In genomic region chr20:25281541-25281991, GRCh38 we compare ENCODE assay signal across 8 cellular contexts. TPM values are rescaled to one million over a fixed set of nuclear protein-coding genes. Genes with fewer than 3 reads are reported as not detected.
A peak's percentile ranks its signal among the peaks of the same experiment; 100 is the strongest.
DNase-seq lines count a peak whose midpoint lies in the region; ATAC-seq lines count a peak whose summit lies in the region.

No MANE protein-coding gene starts in this region.

- H3K27ac ChIP-seq in effector memory CD4-positive, alpha-beta T cell (ENCODE audit: insufficient read depth, low read length, poor library complexity, severe bottlenecking): no peak overlapping the region

- no peaks in the 10 kb centered on the region for H3K4me1 Mint-ChIP-seq in activated CD4-positive, alpha-beta T cell treated with anti-CD3 and anti-CD28 coated beads for 36 hours
- no peaks in the 10 kb centered on the region for H3K4me1 Mint-ChIP-seq in activated CD4-positive, alpha-beta T cell treated with anti-CD3 and anti-CD28 coated beads, Interleukin-2, amount 10 ng/mL, durations not matched to agents 24 days and 14 days
- peaks cover 32% of the 10 kb centered on the region for H3K4me1 Mint-ChIP-seq in stimulated activated memory B cell treated with anti-CD40 and anti-IgM and Interleukin-4, amounts not matched to agents 10 μg/mL and 1 μg/mL and 100 μg/mL, for 72 hours

- no peaks in the 10 kb centered on the region for H3K9me3 ChIP-seq in effector memory CD4-positive, alpha-beta T cell (ENCODE audit: control insufficient read depth, low read length)

- peaks cover 63% of the 10 kb centered on the region for H3K36me3 ChIP-seq in effector memory CD4-positive, alpha-beta T cell (ENCODE audit: control insufficient read depth, insufficient read depth, low read length)

- ATAC-seq in activated CD4-positive, alpha-beta T cell treated with anti-CD3 and anti-CD28 coated beads for 36 hours: no peak
- peak; percentile 52 for ATAC-seq in HG03060 (IDR thresholded peaks at IDR 0.05; ENCODE audit: low read depth, unreplicated experiment)
- ATAC-seq in stimulated activated memory B cell treated with anti-CD40 and anti-IgM and Interleukin-4, amounts not matched to agents 10 μg/mL and 1 μg/mL and 100 μg/mL, for 72 hours: peak; percentile 87

- CTCF ChIA-PET in activated CD4-positive, alpha-beta T cell treated with anti-CD3 and anti-CD28 coated beads for 36 hours (lab: Charles Lee): interaction anchor here (1.0 to 1.5 kb wide), 2 partner anchors 9 to 22 kb away, joined by 3 to 5 read pairs; no protein-coding TSS in a partner anchor

- no peak overlapping the region for H3K27ac Mint-ChIP-seq in activated CD4-positive, alpha-beta T cell treated with anti-CD3 and anti-CD28 coated beads for 36 hours
- no peak overlapping the region for H3K27ac Mint-ChIP-seq in activated CD4-positive, alpha-beta T cell treated with anti-CD3 and anti-CD28 coated beads, Interleukin-2, amount 10 ng/mL, durations not matched to agents 24 days and 14 days
- H3K27ac Mint-ChIP-seq in stimulated activated memory B cell treated with anti-CD40 and anti-IgM and Interleukin-4, amounts not matched to agents 10 μg/mL and 1 μg/mL and 100 μg/mL, for 72 hours: peak overlapping the region; percentile 75

- intact Hi-C loops in activated CD4-positive, alpha-beta T cell treated with anti-CD3 and anti-CD28 coated beads for 36 hours (cut with DNase I, micrococcal nuclease): no loop called here
- intact Hi-C loops in activated CD4-positive, alpha-beta T cell treated with anti-CD3 and anti-CD28 coated beads, Interleukin-2, amount 10 ng/mL, durations not matched to agents 24 days and 14 days (cut with micrococcal nuclease): no loop called here

- no peaks in the 10 kb centered on the region for H3K27me3 ChIP-seq in effector memory CD4-positive, alpha-beta T cell (replicated peaks; ENCODE audit: control insufficient read depth, insufficient read depth, low read length, poor library complexity, severe bottlenecking)

- H3K4me1 ChIP-seq in effector memory CD4-positive, alpha-beta T cell (ENCODE audit: control insufficient read depth, insufficient read depth, low read length, poor library complexity, severe bottlenecking): no peaks in the 10 kb centered on the region

- no peaks in the 10 kb centered on the region for H3K9me3 Mint-ChIP-seq in activated CD4-positive, alpha-beta T cell treated with anti-CD3 and anti-CD28 coated beads for 36 hours (ENCODE audit: low read depth)
- H3K9me3 Mint-ChIP-seq in activated CD4-positive, alpha-beta T cell treated with anti-CD3 and anti-CD28 coated beads, Interleukin-2, amount 10 ng/mL, durations not matched to agents 24 days and 14 days: no peaks in the 10 kb centered on the region
- H3K9me3 Mint-ChIP-seq in stimulated activated memory B cell treated with anti-CD40 and anti-IgM and Interleukin-4, amounts not matched to agents 10 μg/mL and 1 μg/mL and 100 μg/mL, for 72 hours: no peaks in the 10 kb centered on the region

- H3K4me3 ChIP-seq in effector memory CD4-positive, alpha-beta T cell (ENCODE audit: insufficient read depth, low read depth, low read length, poor library complexity, severe bottlenecking): no peak overlapping the region

- DNase-seq in activated CD4-positive, alpha-beta T cell treated with anti-CD3 and anti-CD28 coated beads for 36 hours: peak; percentile 9
- no peak for DNase-seq in activated CD4-positive, alpha-beta T cell treated with anti-CD3 and anti-CD28 coated beads, Interleukin-2, amount 10 ng/mL, durations not matched to agents 24 days and 14 days
- peak; percentile 71 for DNase-seq in SHP77 treated with DMSO at 0.1 percent for 48 hours (lab: John Stamatoyannopoulos, UW)
- DNase-seq in effector memory CD4-positive, alpha-beta T cell: no peak
- DNase-seq in superior temporal gyrus (ENCODE audit: extremely low spot score): no peak
- no peak for DNase-seq in foreskin melanocyte

- H3K36me3 Mint-ChIP-seq in activated CD4-positive, alpha-beta T cell treated with anti-CD3 and anti-CD28 coated beads for 36 hours (ENCODE audit: low read depth): peaks cover 15% of the 10 kb centered on the region
- H3K36me3 Mint-ChIP-seq in activated CD4-positive, alpha-beta T cell treated with anti-CD3 and anti-CD28 coated beads, Interleukin-2, amount 10 ng/mL, durations not matched to agents 24 days and 14 days (ENCODE audit: low read depth): peaks cover 16% of the 10 kb centered on the region
- peaks cover 56% of the 10 kb centered on the region for H3K36me3 Mint-ChIP-seq in stimulated activated memory B cell treated with anti-CD40 and anti-IgM and Interleukin-4, amounts not matched to agents 10 μg/mL and 1 μg/mL and 100 μg/mL, for 72 hours

- no peak overlapping the region for H3K4me3 Mint-ChIP-seq in activated CD4-positive, alpha-beta T cell treated with anti-CD3 and anti-CD28 coated beads for 36 hours
- no peak overlapping the region for H3K4me3 Mint-ChIP-seq in activated CD4-positive, alpha-beta T cell treated with anti-CD3 and anti-CD28 coated beads, Interleukin-2, amount 10 ng/mL, durations not matched to agents 24 days and 14 days
- H3K4me3 Mint-ChIP-seq in stimulated activated memory B cell treated with anti-CD40 and anti-IgM and Interleukin-4, amounts not matched to agents 10 μg/mL and 1 μg/mL and 100 μg/mL, for 72 hours: peak overlapping the region; percentile 12

- POLR2A ChIA-PET in activated CD4-positive, alpha-beta T cell treated with anti-CD3 and anti-CD28 coated beads for 36 hours (lab: Charles Lee): no interaction called here

- H3K27me3 Mint-ChIP-seq in activated CD4-positive, alpha-beta T cell treated with anti-CD3 and anti-CD28 coated beads for 36 hours: no peaks in the 10 kb centered on the region
- no peaks in the 10 kb centered on the region for H3K27me3 Mint-ChIP-seq in activated CD4-positive, alpha-beta T cell treated with anti-CD3 and anti-CD28 coated beads, Interleukin-2, amount 10 ng/mL, durations not matched to agents 24 days and 14 days
- H3K27me3 Mint-ChIP-seq in stimulated activated memory B cell treated with anti-CD40 and anti-IgM and Interleukin-4, amounts not matched to agents 10 μg/mL and 1 μg/mL and 100 μg/mL, for 72 hours: no peaks in the 10 kb centered on the region

RNA-seq across cellular contexts. Expression of gene PYGB, which starts 33.7 kb away (rescaled TPM):
- 10 to 100 TPM; 18.0 to 21.1 TPM for total RNA-seq in activated CD4-positive, alpha-beta T cell treated with anti-CD3 and anti-CD28 coated beads for 36 hours
- total RNA-seq in activated CD4-positive, alpha-beta T cell treated with anti-CD3 and anti-CD28 coated beads, Interleukin-2, amount 10 ng/mL, durations not matched to agents 24 days and 14 days: 36.0 and 36.6 TPM in 2 replicates

Comparison
In these comparisons a context has a peak if more than half of its experiments do, and no peak if none do; other contexts are left out.
1. DNase-seq: peak in activated CD4-positive, alpha-beta T cell treated with anti-CD3 and anti-CD28 coated beads for 36 hours (single experiment) and SHP77 treated with DMSO at 0.1 percent for 48 hours (single experiment); none in activated CD4-positive, alpha-beta T cell treated with anti-CD3 and anti-CD28 coated beads, Interleukin-2, amount 10 ng/mL, durations not matched to agents 24 days and 14 days (single experiment), effector memory CD4-positive, alpha-beta T cell (0 of 3), superior temporal gyrus (single experiment) and foreskin melanocyte (single experiment).